8 cellular contexts compared by ENCODE assay signal in genomic region chr2:61694312-61695274, GRCh38.
DNase-seq lines count a peak whose midpoint lies in the region; ATAC-seq, FAIRE-seq and TF ChIP-seq lines count a peak whose summit lies in the region.

No MANE protein-coding gene starts in this region.

- H3K4me3 ChIP-seq in LNCaP clone FGC (ENCODE audit: low read depth, low read length), result peak overlapping the region; percentile 57
- peak overlapping the region; percentile 51 to 79 for H3K4me3 ChIP-seq in right atrium auricular region
- peak overlapping the region; percentile 88 for H3K4me3 ChIP-seq in psoas muscle

- no peaks in the 10 kb centered on the region for H3K27me3 Mint-ChIP-seq in T-cell

- peaks cover 0 to 14% of the 10 kb centered on the region in 2 donors for H3K4me1 ChIP-seq in right atrium auricular region
- peaks cover 10% of the 10 kb centered on the region for H3K4me1 ChIP-seq in psoas muscle

- H3K4me1 Mint-ChIP-seq in T-cell, result peaks cover 8 to 13% (median 10%) of the 10 kb centered on the region in 3 donors

- ATAC-seq in T-cell (replicated peaks in 1 of 4) (peak; percentile 92 to 98 (median 94)), psoas muscle (peak; percentile 99 to 100 (median 100))

- no peaks in the 10 kb centered on the region for H3K9me3 Mint-ChIP-seq in T-cell

- no peak for FAIRE-seq in urothelium cell line (lab: Jason Lieb, UNC)

- 6 to 10% (median 7%) methylated on average over 28 to 47 of the region's 47 CpGs for WGBS in psoas muscle, 3 donors

- DNase-seq in GM03348 (ENCODE audit: low spot score), result peak; percentile 99
- peak; percentile 79 for DNase-seq in H4 (ENCODE audit: low spot score)
- DNase-seq in LNCaP clone FGC (ENCODE audit: low read depth), result peak; percentile 38
- peak; percentile 34 to 81 (median 67) for DNase-seq in T-cell
- peak; percentile 46 to 96 (median 84) for DNase-seq in amygdala (lab: John Stamatoyannopoulos, UW)
- peak; percentile 92 for DNase-seq in right atrium auricular region (ENCODE audit: low spot score)
- DNase-seq in psoas muscle, result peak; percentile 94 to 97
- peak; percentile 93 for DNase-seq in urothelium cell line (ENCODE audit: low spot score)

- no peaks in the 10 kb centered on the region for H3K36me3 Mint-ChIP-seq in T-cell

- H3K27ac ChIP-seq in right atrium auricular region (peak overlapping the region; percentile 82 to 87), psoas muscle (peak overlapping the region; percentile 90)

- H3K9me3 ChIP-seq in right atrium auricular region, result no peaks in the 10 kb centered on the region
- no peaks in the 10 kb centered on the region for H3K9me3 ChIP-seq in psoas muscle

- H3K27me3 ChIP-seq in right atrium auricular region (no peaks in the 10 kb centered on the region), psoas muscle (ENCODE audit: insufficient read depth in 3 of 3, low read length in 2 of 3) (no peaks in the 10 kb centered on the region)

- H3K4me3 Mint-ChIP-seq in T-cell, result peak overlapping the region; percentile 83 to 90 (median 86)

- intact Hi-C loops in psoas muscle (cut with DNase I), result loop anchor here in 1 of 2 donors (2.0 kb wide), 1 partner anchor 158 kb away; no protein-coding TSS in a partner anchor

- TF ChIP-seq CTCF in LNCaP clone FGC (IDR thresholded peaks at IDR 0.05; ENCODE audit: control insufficient read depth, extremely low read depth, insufficient read depth) (0 out of 2 replicates have a peak, but pooled peaks have one; percentile 7), right atrium auricular region (IDR thresholded peaks at IDR 0.05) (peak; percentile 57 to 76), psoas muscle (IDR thresholded peaks at IDR 0.05) (peak; percentile 50)

- peak overlapping the region; percentile 67 to 84 for H3K27ac Mint-ChIP-seq in T-cell

- CTCF ChIA-PET in T-cell (lab: Charles Lee), result interaction anchor here (0.6 to 1.0 kb wide), 4 partner anchors 20 to 298 kb away, joined by 4 to 6 read pairs (median 4); partner anchors contain the start of gene COMMD1 (in 1 of the 2)

- H3K36me3 ChIP-seq in right atrium auricular region, result no peaks in the 10 kb centered on the region
- H3K36me3 ChIP-seq in psoas muscle (ENCODE audit: insufficient read depth in 1 of 2, low read depth in 1 of 2), result no peaks in the 10 kb centered on the region

- POLR2A ChIA-PET in T-cell (lab: Charles Lee), result interaction anchor here (0.6 kb wide), 4 partner anchors 27 to 675 kb away, joined by 3 to 12 read pairs (median 6); no protein-coding TSS in a partner anchor

Comparison
In these comparisons a context has a peak if more than half of its experiments do, and no peak if none do; other contexts are left out.
1. Peak in every context shown above with its lines: DNase-seq, ATAC-seq, H3K4me3 ChIP-seq and H3K27ac ChIP-seq.
2. DNase-seq: peak in every context shown above with its lines; median percentile 99 in GM03348; 96 in psoas muscle; 93 in urothelium cell line; 92 in right atrium auricular region; 84 in amygdala; 79 in H4; 67 in T-cell; 38 in LNCaP clone FGC.
3. CTCF ChIP-seq: peak in every context shown above with its lines; median percentile 66 in right atrium auricular region; 50 in psoas muscle; 7 in LNCaP clone FGC.